Comparison of ENCODE assay signal across 8 cellular contexts in genomic region chr10:114405011-114405350, GRCh38. TPM values are rescaled to one million over a fixed set of nuclear protein-coding genes. Genes with fewer than 3 reads are reported as not detected.
DNase-seq lines count a peak whose midpoint lies in the region; ATAC-seq and TF ChIP-seq lines count a peak whose summit lies in the region.

No MANE protein-coding gene starts in this region.

- DNase-seq in PC-3 (no peak), coronary artery (ENCODE audit: low spot score) (no peak), memory B cell (ENCODE audit: low spot score in 2 of 2) (no peak), GM10266 (ENCODE audit: extremely low spot score) (no peak), SJCRH30 (no peak), UCSD-AML1 (lab: John Stamatoyannopoulos, UW; ENCODE audit: unreplicated experiment) (no peak)
- DNase-seq in stimulated activated naive CD8-positive, alpha-beta T cell treated with anti-CD3 and anti-CD28 coated beads, Interleukin-15, amount 100 ng/mL, for 72 hours, result no peak

- POLR2A ChIA-PET in PC-3 (lab: Charles Lee; ENCODE audit: unreplicated experiment), result no interaction called here

- H3K4me1 ChIP-seq in PC-3 (ENCODE audit: insufficient read depth, low read length), result peaks cover 8% of the 10 kb centered on the region; the same call in 1 of the 2 replicates
- peaks cover 10% of the 10 kb centered on the region for H3K4me1 ChIP-seq in SJCRH30

- H3K27ac ChIP-seq in PC-3 (ENCODE audit: low read length) (no peak overlapping the region), coronary artery (peak overlapping the region in 1 of 2 donors; percentile 74), SJCRH30 (no peak overlapping the region)

- H3K9me3 Mint-ChIP-seq in memory B cell, result no peaks in the 10 kb centered on the region
- H3K9me3 Mint-ChIP-seq in stimulated activated naive CD8-positive, alpha-beta T cell treated with anti-CD3 and anti-CD28 coated beads, Interleukin-15, amount 100 ng/mL, for 72 hours, result no peaks in the 10 kb centered on the region

- H3K27me3 ChIP-seq in PC-3 (ENCODE audit: low read length) (0 out of 2 replicates have a peak, but pooled peaks cover 13% of the 10 kb centered on the region), SJCRH30 (no peaks in the 10 kb centered on the region; the same call in 1 of the 2 replicates)

- no peaks in the 10 kb centered on the region for H3F3A ChIP-seq in PC-3 (ENCODE audit: low read length, unreplicated experiment)

- H3K4me1 Mint-ChIP-seq in memory B cell, result peaks cover 5% of the 10 kb centered on the region
- peaks cover 25% of the 10 kb centered on the region for H3K4me1 Mint-ChIP-seq in stimulated activated naive CD8-positive, alpha-beta T cell treated with anti-CD3 and anti-CD28 coated beads, Interleukin-15, amount 100 ng/mL, for 72 hours

- H3K4me3 ChIP-seq in PC-3 (ENCODE audit: low read length), result no peak overlapping the region
- peak overlapping the region; percentile 84 for H3K4me3 ChIP-seq in coronary artery
- H3K4me3 ChIP-seq in SJCRH30, result no peak overlapping the region

- no TSS peak for BruUV-seq in PC-3 (replicated peaks; lab: Mats Ljungman, UMichigan)

- CTCF ChIA-PET in PC-3 (lab: Charles Lee), result no interaction called here

- ATAC-seq in PC-3 (no peak), memory B cell (ENCODE audit: low read depth) (no peak), HG02759 (IDR thresholded peaks at IDR 0.05; ENCODE audit: unreplicated experiment) (no peak)
- ATAC-seq in stimulated activated naive CD8-positive, alpha-beta T cell treated with anti-CD3 and anti-CD28 coated beads, Interleukin-15, amount 100 ng/mL, for 72 hours, result no peak

- no peaks in the 10 kb centered on the region for H3K79me2 ChIP-seq in PC-3 (ENCODE audit: low read length)

- H3K4me3 Mint-ChIP-seq in memory B cell, result peak overlapping the region; percentile 47
- peak overlapping the region; percentile 43 to 89 for H3K4me3 Mint-ChIP-seq in stimulated activated naive CD8-positive, alpha-beta T cell treated with anti-CD3 and anti-CD28 coated beads, Interleukin-15, amount 100 ng/mL, for 72 hours

- no peaks in the 10 kb centered on the region for H3K36me3 Mint-ChIP-seq in memory B cell

- intact Hi-C loops in PC-3 (cut with micrococcal nuclease), result no loop called here

- no peak overlapping the region for H2AFZ ChIP-seq in PC-3 (ENCODE audit: low read length)

- H3K4me2 ChIP-seq in PC-3 (ENCODE audit: low read length), result peak overlapping the region; percentile 83

- H4K20me1 ChIP-seq in PC-3 (ENCODE audit: low read length), result no peaks in the 10 kb centered on the region

- H3K27ac Mint-ChIP-seq in memory B cell, result no peak overlapping the region
- H3K27ac Mint-ChIP-seq in stimulated activated naive CD8-positive, alpha-beta T cell treated with anti-CD3 and anti-CD28 coated beads, Interleukin-15, amount 100 ng/mL, for 72 hours, result no peak overlapping the region

- no peaks in the 10 kb centered on the region for H3K9me3 ChIP-seq in PC-3 (ENCODE audit: low read length)
- no peaks in the 10 kb centered on the region for H3K9me3 ChIP-seq in SJCRH30 (replicated peaks)

- TF ChIP-seq CTCF in PC-3 (conservative IDR thresholded peaks at IDR 0.05; ENCODE audit: low read depth, low read length) (no peak), coronary artery (IDR thresholded peaks at IDR 0.05) (no peak), GM10266 (IDR thresholded peaks at IDR 0.05; ENCODE audit: control insufficient read depth, insufficient read depth, low read depth, missing control alignments) (no peak)

- H3K9me2 ChIP-seq in PC-3 (replicated peaks; ENCODE audit: low read length), result no peaks in the 10 kb centered on the region

- H3K36me3 ChIP-seq in PC-3 (ENCODE audit: low read depth, low read length) (no peaks in the 10 kb centered on the region), SJCRH30 (no peaks in the 10 kb centered on the region)

- H3K9ac ChIP-seq in PC-3 (ENCODE audit: low read length), result no peak overlapping the region

- H3K27me3 Mint-ChIP-seq in memory B cell, result peaks cover 31% of the 10 kb centered on the region
- peaks cover 90% of the 10 kb centered on the region for H3K27me3 Mint-ChIP-seq in stimulated activated naive CD8-positive, alpha-beta T cell treated with anti-CD3 and anti-CD28 coated beads, Interleukin-15, amount 100 ng/mL, for 72 hours

RNA-seq across cellular contexts. Expression of gene AFAP1L2, which starts 0.7 kb away (rescaled TPM):
- total RNA-seq in PC-3 (2014; rRNA removed), result 0.77 and 0.81 TPM in 2 replicates
- total RNA-seq in SJCRH30 (2014; rRNA removed; shearing (Covaris generic)), result 1.8 and 2.2 TPM in 2 replicates
